18 cellular contexts compared by ENCODE assay signal in genomic region chr7:126378642-126379041, GRCh38.
DNase-seq lines count a peak whose midpoint lies in the region; ATAC-seq and TF ChIP-seq lines count a peak whose summit lies in the region.
"Had no signal": no experiment of that assay in that cellular context is flagged by ENCODE, and none has a peak within 500 bp of the region (broad histone marks: within the 10 kb centered on the region; RNA-seq: fewer than 3 reads in every experiment).

No MANE protein-coding gene starts in this region.

- no peak overlapping the region for H3K18ac ChIP-seq in IMR-90 (ENCODE audit: low read depth, low read length)

- H3K9me3 Mint-ChIP-seq in Caco-2 (ENCODE audit: unreplicated experiment), result no peaks in the 10 kb centered on the region

- CTCF ChIA-PET in IMR-90 (lab: Yijun Ruan, JAX) (interaction anchor here (0.6 kb wide), 1 partner anchor 1338 kb away, joined by 3 read pairs; no protein-coding TSS in a partner anchor), SK-N-SH (lab: Yijun Ruan, JAX) (interaction anchor here (1.6 kb wide), 1 partner anchor 12 kb away, joined by 5 read pairs; no protein-coding TSS in a partner anchor), Caco-2 (lab: Charles Lee) (no interaction called here)

- H2BK15ac ChIP-seq in IMR-90 (ENCODE audit: low read depth, low read length), result no peak overlapping the region

- no peak overlapping the region for H4K5ac ChIP-seq in IMR-90 (ENCODE audit: low read depth, low read length)

- H2BK5ac ChIP-seq in IMR-90 (ENCODE audit: low read depth, low read length, poor library complexity, severe bottlenecking), result no peak overlapping the region

- H3K27ac ChIP-seq in IMR-90 (ENCODE audit: insufficient read depth, low read length) (no peak overlapping the region), SK-N-SH (ENCODE audit: low read depth in 2 of 2, low read length in 1 of 2) (no peak overlapping the region), body of pancreas (no peak overlapping the region)
- H3K27ac ChIP-seq: hepatocyte, suprapubic skin had no signal

- no peaks in the 10 kb centered on the region for H3K79me1 ChIP-seq in IMR-90 (ENCODE audit: low read depth in 1 of 2, low read length in 2 of 2)

- dilution Hi-C loops in IMR-90 (cut with HindIII; ENCODE audit: low sequenced_read_pairs, unreplicated experiment), result no loop called here

- H3K4me3 ChIP-seq in GM12864 (ENCODE audit: low read depth, low read length), result no peak overlapping the region
- no peak overlapping the region for H3K4me3 ChIP-seq in IMR-90 (ENCODE audit: insufficient read depth, low read depth, low read length)
- H3K4me3 ChIP-seq in SK-N-SH (ENCODE audit: low read depth in 2 of 2, low read length in 1 of 2), result no peak overlapping the region
- no peak overlapping the region for H3K4me3 ChIP-seq in Caco-2 (ENCODE audit: low read depth, low read length)
- H3K4me3 ChIP-seq in body of pancreas, result no peak overlapping the region
- H3K4me3 ChIP-seq: hepatocyte, lung, suprapubic skin had no signal

- H3K9me2 ChIP-seq in SK-N-SH, result no peaks in the 10 kb centered on the region

- H3K27me3 ChIP-seq in IMR-90 (ENCODE audit: control insufficient read depth, insufficient read depth, low read length) (no peaks in the 10 kb centered on the region), SK-N-SH (ENCODE audit: insufficient read depth) (no peaks in the 10 kb centered on the region), Caco-2 (replicated peaks; ENCODE audit: control insufficient read depth, insufficient read depth, low read length) (no peaks in the 10 kb centered on the region), body of pancreas (no peaks in the 10 kb centered on the region)
- H3K27me3 ChIP-seq: hepatocyte, suprapubic skin had no signal

- POLR2A ChIA-PET in IMR-90 (lab: Charles Lee; ENCODE audit: unreplicated experiment) (no interaction called here), SK-N-SH (lab: Yijun Ruan, JAX) (no interaction called here), Caco-2 (lab: Charles Lee) (no interaction called here)

- H3K4me1 ChIP-seq in IMR-90 (ENCODE audit: control insufficient read depth, insufficient read depth, low read length) (no peaks in the 10 kb centered on the region), SK-N-SH (ENCODE audit: control insufficient read depth in 1 of 2, insufficient read depth in 2 of 2, low read depth in 1 of 2, low read length in 1 of 2) (peaks cover 0 to 4% of the 10 kb centered on the region in 2 experiments; a peak in 2 of 4 replicates), Caco-2 (no peaks in the 10 kb centered on the region), body of pancreas (no peaks in the 10 kb centered on the region)
- H3K4me1 ChIP-seq: suprapubic skin had no signal

- H3K9me3 ChIP-seq in IMR-90 (ENCODE audit: control insufficient read depth, insufficient read depth, low read length) (peaks cover 3% of the 10 kb centered on the region; the same call in 1 of the 2 replicates), SK-N-SH (no peaks in the 10 kb centered on the region), Caco-2 (no peaks in the 10 kb centered on the region), body of pancreas (no peaks in the 10 kb centered on the region)
- H3K9me3 ChIP-seq: suprapubic skin had no signal

- TF ChIP-seq RAD21 in IMR-90 (IDR thresholded peaks at IDR 0.05; ENCODE audit: low read length) (no peak), SK-N-SH (IDR thresholded peaks at IDR 0.05; ENCODE audit: low read length) (no peak)

- H3K79me2 ChIP-seq in SK-N-SH (ENCODE audit: insufficient read depth), result no peaks in the 10 kb centered on the region
- H3K79me2 ChIP-seq: hepatocyte had no signal

- no peak overlapping the region for H4K8ac ChIP-seq in IMR-90 (ENCODE audit: low read depth in 2 of 2, low read length in 2 of 2)

- no peak overlapping the region for H3K4me2 ChIP-seq in IMR-90 (ENCODE audit: low read depth, low read length)
- H3K4me2 ChIP-seq in SK-N-SH, result no peak overlapping the region
- H3K4me2 ChIP-seq: hepatocyte had no signal

- H3K36me3 Mint-ChIP-seq in Caco-2 (ENCODE audit: insufficient read depth, unreplicated experiment), result no peaks in the 10 kb centered on the region
- H3K36me3 Mint-ChIP-seq: CD4-positive, CD25-positive, alpha-beta regulatory T cell had no signal

- intact Hi-C loops in IMR-90 (cut with micrococcal nuclease) (no loop called here), Caco-2 (cut with micrococcal nuclease; ENCODE audit: unreplicated experiment) (no loop called here), body of pancreas (cut with DNase I) (no loop called here)

- no peak overlapping the region for H4K91ac ChIP-seq in IMR-90 (ENCODE audit: insufficient read depth, low read depth, low read length)

- no peaks in the 10 kb centered on the region for H3K9me1 ChIP-seq in IMR-90 (ENCODE audit: insufficient read depth, low read length)

- no peak for TF ChIP-seq POLR2A in IMR-90 (IDR thresholded peaks at IDR 0.05; ENCODE audit: low read depth, low read length)
- TF ChIP-seq POLR2A in body of pancreas (IDR thresholded peaks at IDR 0.05), result no peak

- no peak overlapping the region for H3K4ac ChIP-seq in IMR-90 (ENCODE audit: low read depth, low read length)

- in situ Hi-C loops in IMR-90 (cut with MboI; ENCODE audit: low sequenced_read_pairs), result no loop called here

- H3K4me3 Mint-ChIP-seq in Caco-2 (ENCODE audit: unreplicated experiment), result no peak overlapping the region
- H3K4me3 Mint-ChIP-seq: CD4-positive, CD25-positive, alpha-beta regulatory T cell; T-helper 17 cell had no signal

- H3K56ac ChIP-seq in IMR-90 (ENCODE audit: extremely low read depth, insufficient read depth, low read length), result no peak overlapping the region

- H4K20me1 ChIP-seq in IMR-90 (ENCODE audit: insufficient read depth, low read length) (no peaks in the 10 kb centered on the region), SK-N-SH (ENCODE audit: insufficient read depth) (no peaks in the 10 kb centered on the region)

- H2BK120ac ChIP-seq in IMR-90 (ENCODE audit: low read depth, low read length), result no peak overlapping the region

- no peak overlapping the region for H3K27ac Mint-ChIP-seq in Caco-2 (ENCODE audit: unreplicated experiment)
- H3K27ac Mint-ChIP-seq: CD4-positive, CD25-positive, alpha-beta regulatory T cell; T-helper 17 cell had no signal

- H3K27me3 Mint-ChIP-seq in Caco-2 (ENCODE audit: insufficient read depth, unreplicated experiment), result peaks cover 3% of the 10 kb centered on the region
- H3K27me3 Mint-ChIP-seq: CD4-positive, CD25-positive, alpha-beta regulatory T cell; T-helper 17 cell had no signal

- no peaks in the 10 kb centered on the region for H3K36me3 ChIP-seq in IMR-90 (ENCODE audit: control insufficient read depth, insufficient read depth, low read length)
- H3K36me3 ChIP-seq in SK-N-SH (replicated peaks in 1 of 2; ENCODE audit: control insufficient read depth in 1 of 2, insufficient read depth in 2 of 2, low read length in 1 of 2), result no peaks in the 10 kb centered on the region
- no peaks in the 10 kb centered on the region for H3K36me3 ChIP-seq in Caco-2 (ENCODE audit: control insufficient read depth, insufficient read depth, low read length)
- H3K36me3 ChIP-seq in body of pancreas (replicated peaks in 1 of 2; ENCODE audit: insufficient read depth in 1 of 2, low read depth in 2 of 2), result no peaks in the 10 kb centered on the region
- H3K36me3 ChIP-seq: suprapubic skin had no signal

- DNase-seq in GM12864 (ENCODE audit: low read depth) (peak; percentile 16), GM19238 (ENCODE audit: insufficient read length, low spot score) (peak; percentile 1), IMR-90 (no peak), SK-N-SH (no peak), Caco-2 (no peak), midbrain (lab: John Stamatoyannopoulos, UW) (no peak), body of pancreas (no peak)
- DNase-seq: activated T-cell treated with anti-CD3 and anti-CD28 coated beads for 4 hours; CD4-positive, CD25-positive, alpha-beta regulatory T cell; kidney; NCI-H1417 treated with DMSO at 0.1 percent for 48 hours; NCI-H524; SHP77 treated with DMSO at 0.1 percent for 48 hours; T-helper 17 cell had no signal

- H2BK20ac ChIP-seq in IMR-90 (ENCODE audit: low read depth, low read length), result no peak overlapping the region

- H2AFZ ChIP-seq in IMR-90 (replicated peaks; ENCODE audit: low read length, poor library complexity) (no peak overlapping the region), SK-N-SH (ENCODE audit: low read depth) (no peak overlapping the region)
- H2AFZ ChIP-seq: hepatocyte had no signal

- H3K23ac ChIP-seq in IMR-90 (ENCODE audit: low read depth, low read length), result no peak overlapping the region

- no CpG with 5 or more reads among the region's 2 CpGs for WGBS in IMR-90 (ENCODE audit: extremely low coverage in 2 of 2, insufficient read length in 1 of 2), 2 experiments
- WGBS in SK-N-SH (ENCODE audit: low lambda C conversion rate), result 17% methylated on average over 2 of the region's 2 CpGs
- WGBS in body of pancreas, 2 donors, result 43 to 46% methylated on average over 2 of the region's 2 CpGs

- no peak overlapping the region for H3K14ac ChIP-seq in IMR-90 (replicated peaks; ENCODE audit: low read depth, low read length)

- H3F3A ChIP-seq in SK-N-SH (replicated peaks; ENCODE audit: insufficient read depth), result no peaks in the 10 kb centered on the region

- BruUV-seq in IMR-90 (replicated peaks; lab: Mats Ljungman, UMichigan) (no TSS peak), Caco-2 (replicated peaks; lab: Mats Ljungman, UMichigan) (no TSS peak)

- H2AK5ac ChIP-seq in IMR-90 (ENCODE audit: low read depth, low read length), result no peak overlapping the region

- no peak for TF ChIP-seq EP300 in SK-N-SH (IDR thresholded peaks at IDR 0.05; ENCODE audit: borderline replicate concordance in 1 of 2, low read depth in 1 of 2, low read length in 1 of 2)

- no peaks in the 10 kb centered on the region for H3K4me1 Mint-ChIP-seq in Caco-2 (ENCODE audit: low read depth, unreplicated experiment)
- H3K4me1 Mint-ChIP-seq: CD4-positive, CD25-positive, alpha-beta regulatory T cell; T-helper 17 cell had no signal

- no peak overlapping the region for H3K9ac ChIP-seq in IMR-90 (ENCODE audit: low read depth, low read length)
- no peak overlapping the region for H3K9ac ChIP-seq in SK-N-SH

- ATAC-seq in HG02642 (IDR thresholded peaks at IDR 0.05; ENCODE audit: poor library complexity, unreplicated experiment) (peak; percentile 72), IMR-90 (ENCODE audit: low read depth) (no peak), body of pancreas (no peak)
- ATAC-seq: T-helper 17 cell had no signal

- no peak overlapping the region for H2AK9ac ChIP-seq in IMR-90 (replicated peaks; ENCODE audit: low read depth, low read length, poor library complexity)

- TF ChIP-seq CTCF in GM12864 (IDR thresholded peaks at IDR 0.05; ENCODE audit: low read depth, low read length, missing control alignments) (no peak), IMR-90 (conservative IDR thresholded peaks at IDR 0.05; ENCODE audit: low read depth, low read length) (no peak), SK-N-SH (IDR thresholded peaks at IDR 0.05) (no peak), Caco-2 (IDR thresholded peaks at IDR 0.05; ENCODE audit: insufficient read depth in 1 of 2, low read depth in 1 of 2, low read length in 1 of 2, severe bottlenecking in 1 of 2, unreplicated experiment in 1 of 2) (no peak), body of pancreas (IDR thresholded peaks at IDR 0.05) (no peak)

TF ChIP-seq in IMR-90, 13 proteins besides CTCF, POLR2A, EP300 and RAD21:
- TF ChIP-seq MAFK (IDR thresholded peaks at IDR 0.05; ENCODE audit: low read depth, low read length) (peak; percentile 56), SMC3 (IDR thresholded peaks at IDR 0.05; ENCODE audit: low read depth, low read length) (no peak)

TF ChIP-seq in SK-N-SH, 30 proteins besides CTCF, POLR2A, EP300 and RAD21 (continues in another document):
- TF ChIP-seq MXI1 (IDR thresholded peaks at IDR 0.05; ENCODE audit: low read depth, low read length) (no peak), JUND (IDR thresholded peaks at IDR 0.05) (no peak)

Comparison
In these comparisons a context has a peak if more than half of its experiments do, and no peak if none do; other contexts are left out.
1. DNase-seq: peak in GM12864 (single experiment) and GM19238 (single experiment); none in IMR-90 (single experiment), SK-N-SH (single experiment), Caco-2 (0 of 2), midbrain (single experiment) and body of pancreas (0 of 4).